8 cellular contexts compared by ENCODE assay signal in the genomic region with DNA sequence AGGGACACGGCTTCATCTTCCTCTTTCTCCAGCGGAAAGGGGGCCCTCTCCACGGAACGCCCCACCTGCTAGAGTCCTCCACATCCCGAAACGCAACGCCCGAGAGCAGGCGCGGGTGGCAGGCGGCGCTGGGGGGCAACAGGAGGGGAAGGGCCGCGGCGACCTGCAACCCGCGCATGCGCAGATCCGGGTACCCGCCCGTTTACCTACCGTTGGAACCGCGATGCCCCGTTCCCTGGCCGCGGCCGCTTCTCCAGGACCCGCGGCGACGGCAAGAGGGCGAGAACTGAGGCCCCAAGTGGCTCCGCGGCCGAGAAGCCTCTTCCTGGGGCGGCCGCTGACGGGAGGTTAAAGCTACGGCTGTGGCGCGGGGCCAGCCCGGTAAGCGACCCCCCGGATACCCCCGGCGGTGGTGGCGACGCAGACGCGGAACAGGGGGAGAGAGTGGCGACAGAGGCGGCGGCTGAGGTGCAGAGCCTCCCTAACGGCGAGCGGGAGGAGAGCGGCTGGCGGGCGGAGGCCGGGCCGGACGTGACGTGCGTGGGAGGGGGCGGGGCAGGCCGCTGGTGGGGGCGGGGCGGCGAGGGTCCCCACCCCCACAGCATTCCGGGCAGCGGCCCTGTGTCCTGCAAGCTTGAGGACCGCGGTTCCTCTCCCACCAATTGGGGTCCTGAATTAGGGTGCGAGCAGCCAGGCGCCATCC. TPM values are rescaled to one million over a fixed set of nuclear protein-coding genes. Genes with fewer than 3 reads are reported as not detected.
DNase-seq lines count a peak whose midpoint lies in the region; ATAC-seq, FAIRE-seq and TF ChIP-seq lines count a peak whose summit lies in the region.

A gene (minus strand): TSS at position 508 of the 703 bp plus-strand sequence. CDS start 13,968 bp downstream, outside the sequence.

- H2AK5ac ChIP-seq in H1 (ENCODE audit: low read depth, low read length), result no peak within 1 kb of the TSS

- peak within 1 kb of the TSS; percentile 83 for H2AFZ ChIP-seq in H1 (ENCODE audit: low read length)

- TF ChIP-seq EP300 in H1 (IDR thresholded peaks at IDR 0.05; ENCODE audit: borderline replicate concordance in 1 of 2, low read depth in 2 of 2, low read length in 2 of 2), result no peak

- H3K18ac ChIP-seq in H1 (ENCODE audit: extremely low read depth, low read length), result peak within 1 kb of the TSS; percentile 86

- peak within 1 kb of the TSS; percentile 77 for H2BK5ac ChIP-seq in H1 (ENCODE audit: low read depth, low read length)

- no peak within 1 kb of the TSS for H2BK20ac ChIP-seq in H1 (ENCODE audit: low read length)

- no peaks in the 10 kb centered on the region for H3K27me3 Mint-ChIP-seq in CD4-positive, alpha-beta T cell

- no peaks in the 10 kb centered on the region for H3K9me3 ChIP-seq in CD4-positive, alpha-beta T cell (ENCODE audit: control insufficient read depth, low read length)
- no peaks in the 10 kb centered on the region for H3K9me3 ChIP-seq in H1 (ENCODE audit: insufficient read depth in 2 of 2, low read depth in 1 of 2, low read length in 1 of 2)
- H3K9me3 ChIP-seq in mesodermal cell (ENCODE audit: control insufficient read depth, low read length), result no peaks in the 10 kb centered on the region

- H3K36me3 Mint-ChIP-seq in CD4-positive, alpha-beta T cell (ENCODE audit: low read depth), result peaks cover 29% of the 10 kb centered on the region

- no peak for TF ChIP-seq RAD21 in H1 (IDR thresholded peaks at IDR 0.05 in 1 of 2, conservative IDR thresholded peaks at IDR 0.05 in 1 of 2; ENCODE audit: low read depth in 2 of 2, low read length in 2 of 2)

- H3K79me1 ChIP-seq in H1 (ENCODE audit: low read depth, low read length), result peaks cover 3% of the 10 kb centered on the region; the same call in 1 of the 2 replicates

- POLR2A ChIA-PET in CD4-positive, alpha-beta T cell (lab: Charles Lee), result interaction anchor here (0.8 to 1.5 kb wide), 6 partner anchors 9 to 543 kb away, joined by 3 to 5 read pairs (median 3); a partner anchor contains a TSS
- POLR2A ChIA-PET in H1 (lab: Charles Lee; ENCODE audit: partially characterized antibody), result interaction anchor here (0.7 to 1.5 kb wide), 8 partner anchors 9 to 281 kb away, joined by 3 to 4 read pairs (median 3); no protein-coding TSS in a partner anchor

- peak; percentile 77 for ATAC-seq in CD4-positive, alpha-beta T cell (ENCODE audit: poor library complexity)
- ATAC-seq in GM19438 (IDR thresholded peaks at IDR 0.05; ENCODE audit: low read depth, unreplicated experiment), result peak; percentile 51
- ATAC-seq in HG03571 (IDR thresholded peaks at IDR 0.05; ENCODE audit: unreplicated experiment), result peak; percentile 55

- peak within 1 kb of the TSS; percentile 96 for H3K27ac Mint-ChIP-seq in CD4-positive, alpha-beta T cell

- no peak within 1 kb of the TSS for H3K14ac ChIP-seq in H1 (ENCODE audit: insufficient read length)

- CTCF ChIA-PET in CD4-positive, alpha-beta T cell (lab: Charles Lee), result no interaction called here
- CTCF ChIA-PET in H1 (lab: Charles Lee; ENCODE audit: partially characterized antibody), result interaction anchor here (1.1 to 12.1 kb wide), 5 partner anchors 11 to 100 kb away, joined by 3 to 179 read pairs (median 30); a partner anchor contains a TSS

- H3K27me3 ChIP-seq in CD4-positive, alpha-beta T cell (ENCODE audit: control insufficient read depth, insufficient read depth, low read length), result no peaks in the 10 kb centered on the region
- H3K27me3 ChIP-seq in H1 (replicated peaks in 1 of 4; ENCODE audit: control insufficient read depth in 3 of 4, extremely low read depth in 1 of 4, insufficient read depth in 3 of 4, low read length in 3 of 4), result no peaks in the 10 kb centered on the region

- peaks cover 28 to 45% of the 10 kb centered on the region in 2 experiments for H3K79me2 ChIP-seq in H1 (ENCODE audit: control insufficient read depth in 1 of 2, insufficient read depth in 2 of 2, low read length in 2 of 2)

- H3K4ac ChIP-seq in H1 (replicated peaks; ENCODE audit: insufficient read length, low read depth, low read length), result no peak within 1 kb of the TSS

- peak within 1 kb of the TSS; percentile 14; the same call in 1 of the 2 replicates for H2BK12ac ChIP-seq in H1 (ENCODE audit: low read depth, low read length)

- H3K9me3 Mint-ChIP-seq in CD4-positive, alpha-beta T cell, result no peaks in the 10 kb centered on the region

- H4K5ac ChIP-seq in H1 (ENCODE audit: insufficient read length, low read depth, low read length), result peak within 1 kb of the TSS; percentile 87

- peak within 1 kb of the TSS; percentile 74 to 98 (median 88) for H3K4me3 ChIP-seq in H1 (ENCODE audit: extremely low read depth in 1 of 4, insufficient read depth in 2 of 4, low read depth in 3 of 4, low read length in 4 of 4)
- H3K4me3 ChIP-seq in mesodermal cell (ENCODE audit: extremely low read depth, insufficient read depth, low read length, poor library complexity, severe bottlenecking), result peak within 1 kb of the TSS; percentile 94

- H3K23me2 ChIP-seq in H1 (ENCODE audit: low read depth, low read length), result peaks cover 4% of the 10 kb centered on the region; the same call in 1 of the 2 replicates

- peak within 1 kb of the TSS; percentile 82 for H4K91ac ChIP-seq in H1 (replicated peaks; ENCODE audit: insufficient read length, low read length)

- intact Hi-C loops in CD4-positive, alpha-beta T cell (cut with DNase I, micrococcal nuclease), result loop anchor here (1.0 to 10.0 kb wide), 6 partner anchors 180 to 1162 kb away; a partner anchor contains a TSS

- WGBS in H1 (ENCODE audit: extremely low coverage in 1 of 2, insufficient coverage in 1 of 2, insufficient read length in 1 of 2, insufficient replicate concordance in 2 of 2, low coverage in 1 of 2, low lambda C conversion rate in 2 of 2, missing lambda C conversion rate in 1 of 2), 2 experiments, result 2% methylated on average over 32 of the region's 76 CpGs; no CpG with 5 or more reads in 1 of the 2 experiments
- WGBS in mesodermal cell (ENCODE audit: insufficient coverage in 2 of 2), 2 experiments, result 1% methylated on average over 31 to 50 of the region's 76 CpGs

- peak within 1 kb of the TSS; percentile 67 to 91 (median 78) for H3K9ac ChIP-seq in H1 (replicated peaks in 1 of 4; ENCODE audit: extremely low read depth in 1 of 4, low read depth in 3 of 4, low read length in 3 of 4)

- H2BK120ac ChIP-seq in H1 (replicated peaks; ENCODE audit: low read depth, low read length), result no peak within 1 kb of the TSS

- no peak within 1 kb of the TSS for H2BK15ac ChIP-seq in H1 (ENCODE audit: low read length)

- peak; percentile 27 to 89; a peak in 2 of 3 replicates for TF ChIP-seq POLR2A in H1 (IDR thresholded peaks at IDR 0.05; ENCODE audit: control extremely low read depth in 1 of 2, low read depth in 2 of 2, low read length in 2 of 2)

- H3K4me1 Mint-ChIP-seq in CD4-positive, alpha-beta T cell (ENCODE audit: low read depth), result peaks cover 66% of the 10 kb centered on the region

- H3K56ac ChIP-seq in H1 (replicated peaks; ENCODE audit: insufficient read length, low read depth, low read length), result peak within 1 kb of the TSS; percentile 98

- no peaks in the 10 kb centered on the region for H3K36me3 ChIP-seq in H1 (ENCODE audit: control insufficient read depth in 2 of 4, insufficient read depth in 4 of 4, low read length in 3 of 4)
- H3K36me3 ChIP-seq in mesodermal cell (ENCODE audit: control insufficient read depth, insufficient read depth, low read length), result peaks cover 21% of the 10 kb centered on the region

- no peak for TF ChIP-seq CTCF in CD4-positive, alpha-beta T cell (IDR thresholded peaks at IDR 0.05)
- TF ChIP-seq CTCF in H1 (IDR thresholded peaks at IDR 0.05; ENCODE audit: control extremely low read depth in 1 of 3, insufficient read depth in 1 of 3, low read depth in 1 of 3, low read length in 3 of 3), result no peak

- no peak within 1 kb of the TSS for H3K23ac ChIP-seq in H1 (ENCODE audit: insufficient read length)

- peak within 1 kb of the TSS; percentile 98 for H3K27ac ChIP-seq in CD4-positive, alpha-beta T cell (ENCODE audit: low read depth, low read length)
- H3K27ac ChIP-seq in H1 (ENCODE audit: low read depth, low read length) (peak within 1 kb of the TSS; percentile 94), mesodermal cell (ENCODE audit: low read depth, low read length, severe bottlenecking) (peak within 1 kb of the TSS; percentile 99)

- peak within 1 kb of the TSS; percentile 100 for H3K4me3 Mint-ChIP-seq in CD4-positive, alpha-beta T cell

- peak within 1 kb of the TSS; percentile 71 to 86 for H3K4me2 ChIP-seq in H1 (ENCODE audit: insufficient read depth in 1 of 2, low read depth in 2 of 2, low read length in 2 of 2)

- FAIRE-seq in H1 (lab: Jason Lieb, UNC), result no peak

- peak within 1 kb of the TSS; percentile 97; the same call in 1 of the 2 replicates for H4K8ac ChIP-seq in H1 (ENCODE audit: extremely low read depth, insufficient read depth, low read length)

- H4K20me1 ChIP-seq in H1 (replicated peaks in 1 of 2; ENCODE audit: control insufficient read depth in 1 of 2, insufficient read depth in 2 of 2, low read length in 2 of 2), result peaks cover 1 to 8% of the 10 kb centered on the region in 2 experiments

- DNase-seq in CD4-positive, alpha-beta T cell, result peak; percentile 66 to 82 (median 74)
- DNase-seq in NOMO-1 treated with dmso at 0.1 percent for 144 hours (lab: John Stamatoyannopoulos, UW; ENCODE audit: unreplicated experiment) (peak; percentile 71), H1 (ENCODE audit: low read depth in 1 of 2, low spot score in 2 of 2) (peak; percentile 29 to 90)
- peak; percentile 67 to 74 (median 72) for DNase-seq in activated CD8-positive, alpha-beta memory T cell treated with anti-CD3 and anti-CD28 coated beads for 48 hours (ENCODE audit: low read depth in 2 of 3, low spot score in 2 of 3)
- DNase-seq in stimulated activated CD8-positive, alpha-beta memory T cell treated with anti-CD3 and anti-CD28 coated beads, Interleukin-2, amount 100 ng/mL, for 1 hour (ENCODE audit: low read depth in 2 of 2), result peak; percentile 58 to 70

- H3K4me1 ChIP-seq in H1 (replicated peaks in 1 of 4; ENCODE audit: control insufficient read depth in 3 of 4, insufficient read depth in 4 of 4, low read length in 3 of 4) (peaks cover 3 to 8% (median 4%) of the 10 kb centered on the region in 4 experiments; a peak in 3 of 7 replicates), mesodermal cell (ENCODE audit: control insufficient read depth, insufficient read depth, low read length, poor library complexity, severe bottlenecking) (peaks cover 9% of the 10 kb centered on the region)

TF ChIP-seq in H1, 55 proteins besides CTCF, POLR2A, EP300 and RAD21 (continues in another document):
- no peak for TF ChIP-seq SUZ12 (IDR thresholded peaks at IDR 0.05; ENCODE audit: low read length)

RNA-seq across cellular contexts. Expression of the gene that starts here (rescaled TPM):
- 10 to 100 TPM; 33.1 to 36.7 TPM for total RNA-seq in CD4-positive, alpha-beta T cell
- 16.0 and 17.0 TPM in 2 replicates for total RNA-seq in H1 (2021; fragmentation: NEBNext Ultra II Directional; extraction: Animal tissue kit (Norgen Biotek cat#: 25700))
- polyA plus RNA-seq in H1 (2011; rRNA removed), result 4.9 and 6.4 TPM in 2 replicates
- polyA plus RNA-seq in H1 (2011; cell fraction: cytosol; rRNA removed), result 6.8 TPM
- polyA plus RNA-seq in H1 (2011; cell fraction: nucleus; rRNA removed), result 5.8 TPM
- polyA plus RNA-seq in H1 (2012, experiment 1 of 2), result 5.9 to 8.6 TPM (median 6.6 TPM) in 4 replicates
- 0.52 TPM for polyA plus RNA-seq in H1 (2012, experiment 2 of 2)
- 8.5 TPM for polyA plus RNA-seq in H1 (2013, experiment 1 of 2)
- 6.7 TPM for polyA plus RNA-seq in H1 (2013, experiment 2 of 2)
- polyA minus RNA-seq in H1 (2011; rRNA and poly(A)+ RNA removed), result 14.3 and 16.2 TPM in 2 replicates
- 8.8 TPM for polyA minus RNA-seq in H1 (2011; cell fraction: cytosol; rRNA and poly(A)+ RNA removed)
- polyA minus RNA-seq in H1 (2011; cell fraction: nucleus; rRNA and poly(A)+ RNA removed), result 42.2 TPM
- polyA plus RNA-seq in mesodermal cell (2013, experiment 1 of 2), result 11.7 TPM
- polyA plus RNA-seq in mesodermal cell (2013, experiment 2 of 2), result 12.6 TPM

Comparison
In these comparisons a context has a peak if more than half of its experiments do, and no peak if none do; other contexts are left out.
1. Peak in every context shown above with its lines: DNase-seq, ATAC-seq, H3K4me3 ChIP-seq and H3K27ac ChIP-seq.